ENCODE assay signal across 30 cellular contexts in the genomic region with DNA sequence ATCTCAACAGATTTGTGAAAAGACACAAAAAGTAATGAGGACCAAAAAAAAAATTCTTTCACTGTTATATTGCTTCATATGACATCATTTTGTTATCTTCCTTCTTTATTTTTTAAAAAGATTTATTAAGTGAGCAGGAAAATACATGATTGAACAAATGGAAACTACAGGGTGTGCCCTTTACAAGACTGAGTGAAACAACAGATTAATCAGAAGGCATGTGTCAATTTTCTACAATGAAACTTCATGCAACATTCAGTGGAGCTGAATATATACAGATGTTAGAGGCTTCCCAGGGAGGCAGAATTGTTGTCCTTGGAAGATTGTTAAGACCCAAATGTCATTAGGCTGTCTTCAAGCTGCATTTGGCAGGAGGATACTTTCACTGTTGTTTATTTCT. TPM values are rescaled to one million over a fixed set of nuclear protein-coding genes. Genes with fewer than 3 reads are reported as not detected.
A peak's percentile ranks its signal among the peaks of the same experiment; 100 is the strongest.
DNase-seq lines count a peak whose midpoint lies in the region; FAIRE-seq and TF ChIP-seq lines count a peak whose summit lies in the region.
"Had no signal": no experiment of that assay in that cellular context is flagged by ENCODE, and none has a peak within 500 bp of the region (broad histone marks: within the 10 kb centered on the region; RNA-seq: fewer than 3 reads in every experiment).

No MANE protein-coding gene starts in this region.

- peak; percentile 6 for DNase-seq in GM03348 (ENCODE audit: low spot score)
- no peak for DNase-seq in SJSA1 (ENCODE audit: low read depth in 1 of 2, low spot score in 2 of 2)
- DNase-seq in epithelial cell of esophagus (ENCODE audit: low read depth), result peak; percentile 47
- no peak for DNase-seq in mesenchymal stem cell
- no peak for DNase-seq in D721Med (ENCODE audit: insufficient read length, low spot score)
- DNase-seq in activated naive CD4-positive, alpha-beta T cell treated with Interleukin-2 at 50 U/mL for 16 hours, result no peak
- DNase-seq in T-helper 2 cell, result no peak
- DNase-seq in activated T-helper 1 cell treated with anti-CD3 and anti-CD28 coated beads, Interleukin-12 subunit alpha, Interleukin-12 subunit beta, Interleukin-2, Interleukin-4 antibody, amounts not matched to agents 30 ng/mL and 10 ng/mL and 1 ng/mL, durations not matched to agents 14 hours and 24 hours and 36 hours (ENCODE audit: low spot score), result no peak
- DNase-seq: activated CD4-positive, alpha-beta T cell treated with anti-CD3 and anti-CD28 coated beads, Interleukin-2, amount 10 ng/mL, durations not matched to agents 24 days and 14 days; activated CD8-positive, alpha-beta memory T cell treated with anti-CD3 and anti-CD28 coated beads for 24 hours; activated effector memory CD4-positive, alpha-beta T cell treated with anti-CD3 and anti-CD28 coated beads, Interleukin-2, amount 50 U/mL, for 16 hours; activated naive CD8-positive, alpha-beta T cell treated with anti-CD3 and anti-CD28 coated beads for 36 hours; aorta; C1 segment of cervical spinal cord; H7; heart left ventricle; Karpas-422; lower lobe of right lung; mucosa of descending colon; NCI-H2227 treated with DMSO at 0.1 percent for 48 hours; NCI-H69; occipital lobe; trophoblast cell had no signal

- H2BK5ac ChIP-seq in mesenchymal stem cell (ENCODE audit: low read depth, low read length, poor library complexity, severe bottlenecking), result no peak overlapping the region

- H2BK120ac ChIP-seq in mesenchymal stem cell (ENCODE audit: low read depth, low read length), result no peak overlapping the region

- no peak overlapping the region for H4K8ac ChIP-seq in mesenchymal stem cell (ENCODE audit: low read length)

- H3K27ac ChIP-seq in SJSA1 (peak overlapping the region; percentile 36; the same call in 1 of the 2 replicates), mesenchymal stem cell (ENCODE audit: low read length, poor library complexity, severe bottlenecking) (peak overlapping the region; percentile 81)
- H3K27ac ChIP-seq: foreskin keratinocyte, heart left ventricle, lower lobe of right lung had no signal

- TF ChIP-seq CTCF in epithelial cell of esophagus (IDR thresholded peaks at IDR 0.05; ENCODE audit: insufficient read depth, low read depth, low read length, missing control alignments) (no peak), D721Med (IDR thresholded peaks at IDR 0.05; ENCODE audit: insufficient read depth, missing control alignments) (no peak)

- H3K79me1 ChIP-seq in mesenchymal stem cell (replicated peaks; ENCODE audit: low read length, poor library complexity, severe bottlenecking), result no peaks in the 10 kb centered on the region

- H3K23ac ChIP-seq in mesenchymal stem cell (ENCODE audit: low read length in 2 of 2), result no peak overlapping the region

- H3K36me3 ChIP-seq in SJSA1 (no peaks in the 10 kb centered on the region), mesenchymal stem cell (ENCODE audit: control insufficient read depth in 1 of 2, insufficient read depth in 2 of 2, low read depth in 1 of 2, low read length in 2 of 2) (no peaks in the 10 kb centered on the region)
- H3K36me3 ChIP-seq: heart left ventricle, lower lobe of right lung had no signal

- no peaks in the 10 kb centered on the region for H3K9me3 Mint-ChIP-seq in activated T-helper 1 cell treated with anti-CD3 and anti-CD28 coated beads, Interleukin-12 subunit alpha, Interleukin-12 subunit beta, Interleukin-2, Interleukin-4 antibody, amounts not matched to agents 30 ng/mL and 10 ng/mL and 1 ng/mL, durations not matched to agents 14 hours and 24 hours and 36 hours
- H3K9me3 Mint-ChIP-seq: activated CD4-positive, alpha-beta T cell treated with anti-CD3 and anti-CD28 coated beads, Interleukin-2, amount 10 ng/mL, durations not matched to agents 24 days and 14 days; activated naive CD8-positive, alpha-beta T cell treated with anti-CD3 and anti-CD28 coated beads for 36 hours; natural killer cell treated with Interleukin-12 subunit alpha and Interleukin-12 subunit beta and Interleukin-15 and Interleukin-18, amount 100 ng/mL, for 72 hours; stimulated activated effector memory CD8-positive, alpha-beta T cell treated with anti-CD3 and anti-CD28 coated beads, Interleukin-12 subunit alpha, Interleukin-12 subunit beta, amount 100 ng/mL, for 72 hours had no signal

- peak overlapping the region; percentile 80 for H2AK5ac ChIP-seq in mesenchymal stem cell (ENCODE audit: low read length, severe bottlenecking)

- no peak overlapping the region for H3K14ac ChIP-seq in mesenchymal stem cell (ENCODE audit: low read length in 2 of 2)

- H3K27me3 Mint-ChIP-seq in activated T-helper 1 cell treated with anti-CD3 and anti-CD28 coated beads, Interleukin-12 subunit alpha, Interleukin-12 subunit beta, Interleukin-2, Interleukin-4 antibody, amounts not matched to agents 30 ng/mL and 10 ng/mL and 1 ng/mL, durations not matched to agents 14 hours and 24 hours and 36 hours (ENCODE audit: insufficient read depth), result peaks cover 10% of the 10 kb centered on the region
- H3K27me3 Mint-ChIP-seq: activated naive CD8-positive, alpha-beta T cell treated with anti-CD3 and anti-CD28 coated beads for 36 hours had no signal

- H2AFZ ChIP-seq in mesenchymal stem cell (ENCODE audit: low read depth, low read length), result no peak overlapping the region

- peak overlapping the region; percentile 11 for H3K9ac ChIP-seq in mesenchymal stem cell (ENCODE audit: low read length)

- no peak overlapping the region for H2BK12ac ChIP-seq in mesenchymal stem cell (ENCODE audit: low read length in 2 of 2)

- H4K91ac ChIP-seq in mesenchymal stem cell (ENCODE audit: low read length), result no peak overlapping the region

- H3K4me2 ChIP-seq in mesenchymal stem cell (ENCODE audit: low read length, poor library complexity, severe bottlenecking), result no peak overlapping the region

- H3K9me3 ChIP-seq in SJSA1 (replicated peaks), result no peaks in the 10 kb centered on the region
- H3K9me3 ChIP-seq in mesenchymal stem cell (ENCODE audit: control insufficient read depth, low read length), result no peaks in the 10 kb centered on the region
- H3K9me3 ChIP-seq: heart left ventricle, lower lobe of right lung, mucosa of descending colon had no signal

- intact Hi-C loops in activated T-helper 1 cell treated with anti-CD3 and anti-CD28 coated beads, Interleukin-12 subunit alpha, Interleukin-12 subunit beta, Interleukin-2, Interleukin-4 antibody, amounts not matched to agents 30 ng/mL and 10 ng/mL and 1 ng/mL, durations not matched to agents 14 hours and 24 hours and 36 hours (cut with micrococcal nuclease), result no loop called here

- H3K4me1 Mint-ChIP-seq in activated T-helper 1 cell treated with anti-CD3 and anti-CD28 coated beads, Interleukin-12 subunit alpha, Interleukin-12 subunit beta, Interleukin-2, Interleukin-4 antibody, amounts not matched to agents 30 ng/mL and 10 ng/mL and 1 ng/mL, durations not matched to agents 14 hours and 24 hours and 36 hours (ENCODE audit: low read depth), result no peaks in the 10 kb centered on the region
- H3K4me1 Mint-ChIP-seq: activated CD4-positive, alpha-beta T cell treated with anti-CD3 and anti-CD28 coated beads, Interleukin-2, amount 10 ng/mL, durations not matched to agents 24 days and 14 days; activated naive CD8-positive, alpha-beta T cell treated with anti-CD3 and anti-CD28 coated beads for 36 hours had no signal

- H3K36me3 Mint-ChIP-seq in activated T-helper 1 cell treated with anti-CD3 and anti-CD28 coated beads, Interleukin-12 subunit alpha, Interleukin-12 subunit beta, Interleukin-2, Interleukin-4 antibody, amounts not matched to agents 30 ng/mL and 10 ng/mL and 1 ng/mL, durations not matched to agents 14 hours and 24 hours and 36 hours (ENCODE audit: low read depth), result peaks cover 4% of the 10 kb centered on the region
- H3K36me3 Mint-ChIP-seq: activated naive CD8-positive, alpha-beta T cell treated with anti-CD3 and anti-CD28 coated beads for 36 hours; natural killer cell treated with Interleukin-12 subunit alpha and Interleukin-12 subunit beta and Interleukin-15 and Interleukin-18, amount 100 ng/mL, for 72 hours; stimulated activated effector memory CD8-positive, alpha-beta T cell treated with anti-CD3 and anti-CD28 coated beads, Interleukin-12 subunit alpha, Interleukin-12 subunit beta, amount 100 ng/mL, for 72 hours had no signal

- H3K18ac ChIP-seq in mesenchymal stem cell (ENCODE audit: low read depth in 1 of 2, low read length in 2 of 2), result no peak overlapping the region

- H3K27ac Mint-ChIP-seq in activated T-helper 1 cell treated with anti-CD3 and anti-CD28 coated beads, Interleukin-12 subunit alpha, Interleukin-12 subunit beta, Interleukin-2, Interleukin-4 antibody, amounts not matched to agents 30 ng/mL and 10 ng/mL and 1 ng/mL, durations not matched to agents 14 hours and 24 hours and 36 hours, result no peak overlapping the region
- H3K27ac Mint-ChIP-seq: activated CD4-positive, alpha-beta T cell treated with anti-CD3 and anti-CD28 coated beads, Interleukin-2, amount 10 ng/mL, durations not matched to agents 24 days and 14 days; activated naive CD8-positive, alpha-beta T cell treated with anti-CD3 and anti-CD28 coated beads for 36 hours; natural killer cell treated with Interleukin-12 subunit alpha and Interleukin-12 subunit beta and Interleukin-15 and Interleukin-18, amount 100 ng/mL, for 72 hours; stimulated activated effector memory CD8-positive, alpha-beta T cell treated with anti-CD3 and anti-CD28 coated beads, Interleukin-12 subunit alpha, Interleukin-12 subunit beta, amount 100 ng/mL, for 72 hours had no signal

- H3K4ac ChIP-seq in mesenchymal stem cell (ENCODE audit: low read depth in 1 of 2, low read length in 2 of 2), result no peak overlapping the region

- no peak overlapping the region for H3K4me3 Mint-ChIP-seq in activated T-helper 1 cell treated with anti-CD3 and anti-CD28 coated beads, Interleukin-12 subunit alpha, Interleukin-12 subunit beta, Interleukin-2, Interleukin-4 antibody, amounts not matched to agents 30 ng/mL and 10 ng/mL and 1 ng/mL, durations not matched to agents 14 hours and 24 hours and 36 hours
- H3K4me3 Mint-ChIP-seq: activated CD4-positive, alpha-beta T cell treated with anti-CD3 and anti-CD28 coated beads, Interleukin-2, amount 10 ng/mL, durations not matched to agents 24 days and 14 days; activated naive CD8-positive, alpha-beta T cell treated with anti-CD3 and anti-CD28 coated beads for 36 hours; natural killer cell treated with Interleukin-12 subunit alpha and Interleukin-12 subunit beta and Interleukin-15 and Interleukin-18, amount 100 ng/mL, for 72 hours; stimulated activated effector memory CD8-positive, alpha-beta T cell treated with anti-CD3 and anti-CD28 coated beads, Interleukin-12 subunit alpha, Interleukin-12 subunit beta, amount 100 ng/mL, for 72 hours had no signal

- H3K4me3 ChIP-seq in SJSA1 (no peak overlapping the region), epithelial cell of esophagus (ENCODE audit: low read length) (no peak overlapping the region), mesenchymal stem cell (ENCODE audit: insufficient read depth in 1 of 2, low read depth in 1 of 2, low read length in 2 of 2) (no peak overlapping the region)
- H3K4me3 ChIP-seq: heart left ventricle, lower lobe of right lung, mucosa of descending colon had no signal

- no peaks in the 10 kb centered on the region for H3K27me3 ChIP-seq in SJSA1 (replicated peaks)
- H3K27me3 ChIP-seq in mesenchymal stem cell (ENCODE audit: control insufficient read depth in 1 of 2, insufficient read depth in 1 of 2, low read length in 2 of 2), result no peaks in the 10 kb centered on the region
- H3K27me3 ChIP-seq: foreskin keratinocyte, heart left ventricle had no signal

- peaks cover 23% of the 10 kb centered on the region for H3K4me1 ChIP-seq in SJSA1 (replicated peaks)
- H3K4me1 ChIP-seq in mesenchymal stem cell (ENCODE audit: control insufficient read depth, insufficient read depth, low read depth, low read length), result peaks cover 6% of the 10 kb centered on the region
- H3K4me1 ChIP-seq: foreskin keratinocyte, lower lobe of right lung had no signal

- H2BK15ac ChIP-seq in mesenchymal stem cell (ENCODE audit: low read depth, poor library complexity, severe bottlenecking), result no peak overlapping the region

- no peak for FAIRE-seq in D721Med (lab: Jason Lieb, UNC)
- FAIRE-seq: endothelial cell of umbilical vein had no signal

RNA-seq across cellular contexts. Expression of a gene that starts 28.4 kb away (rescaled TPM):
- not detected in 2 replicates for total RNA-seq in SJSA1 (2014; rRNA removed; shearing (Covaris generic))
- not detected for polyA plus RNA-seq in mesenchymal stem cell (2013, experiment 1 of 2)
- not detected for polyA plus RNA-seq in mesenchymal stem cell (2013, experiment 2 of 2)
- not detected in 2 replicates for total RNA-seq in activated T-helper 1 cell treated with anti-CD3 and anti-CD28 coated beads, Interleukin-12 subunit alpha, Interleukin-12 subunit beta, Interleukin-2, Interleukin-4 antibody, amounts not matched to agents 30 ng/mL and 10 ng/mL and 1 ng/mL, durations not matched to agents 14 hours and 24 hours and 36 hours
- total RNA-seq: activated CD4-positive, alpha-beta T cell treated with anti-CD3 and anti-CD28 coated beads, Interleukin-2, amount 10 ng/mL, durations not matched to agents 24 days and 14 days; activated naive CD8-positive, alpha-beta T cell treated with anti-CD3 and anti-CD28 coated beads for 36 hours; aorta; endothelial cell of umbilical vein; foreskin keratinocyte; G401; H7; heart left ventricle; lower lobe of right lung; mucosa of descending colon; natural killer cell treated with Interleukin-12 subunit alpha and Interleukin-12 subunit beta and Interleukin-15 and Interleukin-18, amount 100 ng/mL, for 72 hours; occipital lobe; pulmonary artery endothelial cell; subcutaneous adipose tissue had no signal
- polyA plus RNA-seq: endothelial cell of umbilical vein, foreskin keratinocyte had no signal

Comparison
In these comparisons a context has a peak if more than half of its experiments do, and no peak if none do; other contexts are left out.
1. DNase-seq: peak in GM03348 (single experiment) and epithelial cell of esophagus (single experiment); none in SJSA1 (0 of 2), mesenchymal stem cell (single experiment), D721Med (single experiment), activated naive CD4-positive, alpha-beta T cell treated with Interleukin-2 at 50 U/mL for 16 hours (single experiment), T-helper 2 cell (0 of 5) and activated T-helper 1 cell treated with anti-CD3 and anti-CD28 coated beads, Interleukin-12 subunit alpha, Interleukin-12 subunit beta, Interleukin-2, Interleukin-4 antibody, amounts not matched to agents 30 ng/mL and 10 ng/mL and 1 ng/mL, durations not matched to agents 14 hours and 24 hours and 36 hours (single experiment).